7 cellular contexts compared by ENCODE assay signal in genomic region chr1:224755586-224755985, GRCh38.
"Had no signal": no experiment of that assay in that cellular context is flagged by ENCODE, and none has a peak within 500 bp of the region (broad histone marks: within the 10 kb centered on the region; RNA-seq: fewer than 3 reads in every experiment).

No MANE protein-coding gene starts in this region.

- DNase-seq: GM23248, GOT3, H7, HFFc6 had no signal

- H2AFZ ChIP-seq: GM23248 had no signal

- H3K36me3 ChIP-seq: HAP-1 had no signal

- H3K36me3 Mint-ChIP-seq: IgD-negative memory B cell had no signal

- H3K27ac ChIP-seq: GM23248, HL-60 had no signal

- H3K4me3 ChIP-seq: GM23248, HAP-1 had no signal

- H3K27ac Mint-ChIP-seq: HFFc6, IgD-negative memory B cell had no signal

- H3K4me3 Mint-ChIP-seq: HFFc6, IgD-negative memory B cell had no signal

- H3K4me1 Mint-ChIP-seq: IgD-negative memory B cell had no signal
